ENCODE assay signal across 12 cellular contexts in genomic region chr1:33902486-33903209, GRCh38. TPM values are rescaled to one million over a fixed set of nuclear protein-coding genes. Genes with fewer than 3 reads are reported as not detected.
A peak's percentile ranks its signal among the peaks of the same experiment; 100 is the strongest.
DNase-seq lines count a peak whose midpoint lies in the region; ATAC-seq and TF ChIP-seq lines count a peak whose summit lies in the region.
"Had no signal": no experiment of that assay in that cellular context is flagged by ENCODE, and none has a peak within 500 bp of the region (broad histone marks: within the 10 kb centered on the region; RNA-seq: fewer than 3 reads in every experiment).

No MANE protein-coding gene starts in this region.

- H3K27me3 ChIP-seq in fibroblast of lung (ENCODE audit: control insufficient read depth, insufficient read depth, low read length) (no peaks in the 10 kb centered on the region), Peyer's patch (no peaks in the 10 kb centered on the region)

- H3K9ac ChIP-seq in fibroblast of lung (ENCODE audit: insufficient read depth, low read length), result no peak overlapping the region

- H3K36me3 Mint-ChIP-seq in activated T-cell treated with anti-CD3 and anti-CD28 coated beads, Interleukin-2, amount 50 U/mL, for 24 hours (ENCODE audit: low read depth), result no peaks in the 10 kb centered on the region

- H3K27ac ChIP-seq in fibroblast of lung (ENCODE audit: insufficient read depth, low read length), result peak overlapping the region; percentile 2
- H3K27ac ChIP-seq in Peyer's patch, result no peak overlapping the region

- H3K9me3 Mint-ChIP-seq in activated T-cell treated with anti-CD3 and anti-CD28 coated beads, Interleukin-2, amount 50 U/mL, for 24 hours, result no peaks in the 10 kb centered on the region

- no peaks in the 10 kb centered on the region for H3K9me3 ChIP-seq in fibroblast of lung (ENCODE audit: control insufficient read depth, insufficient read depth, low read depth, low read length)
- H3K9me3 ChIP-seq in Peyer's patch, result no peaks in the 10 kb centered on the region

- H3K79me2 ChIP-seq in fibroblast of lung (ENCODE audit: control insufficient read depth, insufficient read depth, low read length), result no peaks in the 10 kb centered on the region

- H2AFZ ChIP-seq in fibroblast of lung (ENCODE audit: low read length), result no peak overlapping the region

- H3K27me3 Mint-ChIP-seq in activated T-cell treated with anti-CD3 and anti-CD28 coated beads, Interleukin-2, amount 50 U/mL, for 24 hours, result peaks cover 38% of the 10 kb centered on the region

- H3K36me3 ChIP-seq in fibroblast of lung (ENCODE audit: control insufficient read depth, insufficient read depth, low read length) (no peaks in the 10 kb centered on the region), Peyer's patch (no peaks in the 10 kb centered on the region)

- TF ChIP-seq POLR2A in Peyer's patch (IDR thresholded peaks at IDR 0.05), result no peak

- no peaks in the 10 kb centered on the region for H4K20me1 ChIP-seq in fibroblast of lung (ENCODE audit: control insufficient read depth, extremely low read depth, insufficient read depth, low read length)

- TF ChIP-seq CTCF in fibroblast of lung (conservative IDR thresholded peaks at IDR 0.05 in 1 of 2, IDR thresholded peaks at IDR 0.05 in 1 of 2; ENCODE audit: low read depth in 1 of 2, low read length in 2 of 2) (no peak), Peyer's patch (IDR thresholded peaks at IDR 0.05) (no peak)

- H3K4me3 Mint-ChIP-seq in activated T-cell treated with anti-CD3 and anti-CD28 coated beads, Interleukin-2, amount 50 U/mL, for 24 hours, result no peak overlapping the region
- H3K4me3 Mint-ChIP-seq: activated CD4-positive, alpha-beta T cell treated with anti-CD3 and anti-CD28 coated beads for 36 hours had no signal

- ATAC-seq in GM18511 (IDR thresholded peaks at IDR 0.05; ENCODE audit: unreplicated experiment), result peak; percentile 88
- peak; percentile 89 for ATAC-seq in GM21447 (IDR thresholded peaks at IDR 0.05; ENCODE audit: unreplicated experiment)
- ATAC-seq in HG03378 (IDR thresholded peaks at IDR 0.05; ENCODE audit: unreplicated experiment), result peak; percentile 73
- ATAC-seq: activated CD4-positive, alpha-beta T cell treated with anti-CD3 and anti-CD28 coated beads for 36 hours had no signal

- H3K4me3 ChIP-seq in fibroblast of lung (replicated peaks in 1 of 4; ENCODE audit: control extremely low read depth in 1 of 4, insufficient read depth in 1 of 4, low read depth in 3 of 4, low read length in 4 of 4), result no peak overlapping the region
- no peak overlapping the region for H3K4me3 ChIP-seq in Peyer's patch

- DNase-seq in fibroblast of lung (ENCODE audit: low read depth in 2 of 2) (peak in 1 of 2 donors; percentile 55), DMS79 treated with DMSO at 0.1 percent for 48 hours (lab: John Stamatoyannopoulos, UW) (no peak), Peyer's patch (no peak)
- no peak for DNase-seq in activated T-cell treated with anti-CD3 and anti-CD28 coated beads, Interleukin-2, amount 50 U/mL, for 24 hours
- DNase-seq in activated T-cell treated with anti-CD3 and anti-CD28 coated beads, Interleukin-2, amount 50 U/mL, for 1 hour, result no peak
- DNase-seq: activated CD4-positive, alpha-beta T cell treated with anti-CD3 and anti-CD28 coated beads for 36 hours; retina; substantia nigra had no signal

- no peaks in the 10 kb centered on the region for H3K4me1 Mint-ChIP-seq in activated T-cell treated with anti-CD3 and anti-CD28 coated beads, Interleukin-2, amount 50 U/mL, for 24 hours (ENCODE audit: low read depth)
- H3K4me1 Mint-ChIP-seq: activated CD4-positive, alpha-beta T cell treated with anti-CD3 and anti-CD28 coated beads for 36 hours had no signal

- H3K4me1 ChIP-seq in fibroblast of lung (ENCODE audit: control insufficient read depth, extremely low read depth, insufficient read depth, low read length) (peaks cover 16% of the 10 kb centered on the region), Peyer's patch (no peaks in the 10 kb centered on the region)

- peak overlapping the region; percentile 33 for H3K4me2 ChIP-seq in fibroblast of lung (ENCODE audit: extremely low read depth, insufficient read depth, low read length)

- no peak overlapping the region for H3K27ac Mint-ChIP-seq in activated T-cell treated with anti-CD3 and anti-CD28 coated beads, Interleukin-2, amount 50 U/mL, for 24 hours
- H3K27ac Mint-ChIP-seq: activated CD4-positive, alpha-beta T cell treated with anti-CD3 and anti-CD28 coated beads for 36 hours had no signal

RNA-seq across cellular contexts. Expression of gene HMGB4, which starts 38.8 kb away (rescaled TPM):
- not detected in 2 replicates for total RNA-seq in fibroblast of lung
- polyA plus RNA-seq in fibroblast of lung, result not detected in 2 replicates
- not detected in 2 replicates for polyA plus RNA-seq in fibroblast of lung (2012)
- polyA minus RNA-seq in fibroblast of lung (ENCODE audit: low replicate concordance), result not detected in 2 replicates
- total RNA-seq in Peyer's patch, result not detected
- total RNA-seq: activated CD4-positive, alpha-beta T cell treated with anti-CD3 and anti-CD28 coated beads for 36 hours; cerebellum had no signal
